Comparison of ENCODE assay signal across 3 cellular contexts in genomic region chr3:51622402-51622801, GRCh38.
TF ChIP-seq lines count a peak whose summit lies in the region.

No MANE protein-coding gene starts in this region.

TF ChIP-seq in SK-N-SH treated with all-trans-retinoic acid at 6 μM for 48 hours, 23 proteins besides CTCF, POLR2A, EP300 and RAD21:
- TF ChIP-seq POU6F1 (CRISPR knock-in tag; IDR thresholded peaks at IDR 0.05; ENCODE audit: borderline replicate concordance, low read depth), result no peak
- no peak for TF ChIP-seq ARNTL (CRISPR knock-in tag; IDR thresholded peaks at IDR 0.05; ENCODE audit: borderline replicate concordance, low read depth)
- no peak for TF ChIP-seq GLIS3 (CRISPR knock-in tag; IDR thresholded peaks at IDR 0.05)
- no peak for TF ChIP-seq RARB (CRISPR knock-in tag; IDR thresholded peaks at IDR 0.05)

TF ChIP-seq in SK-N-SH, 30 proteins besides CTCF, POLR2A, EP300 and RAD21:
- TF ChIP-seq, protein P1, sequence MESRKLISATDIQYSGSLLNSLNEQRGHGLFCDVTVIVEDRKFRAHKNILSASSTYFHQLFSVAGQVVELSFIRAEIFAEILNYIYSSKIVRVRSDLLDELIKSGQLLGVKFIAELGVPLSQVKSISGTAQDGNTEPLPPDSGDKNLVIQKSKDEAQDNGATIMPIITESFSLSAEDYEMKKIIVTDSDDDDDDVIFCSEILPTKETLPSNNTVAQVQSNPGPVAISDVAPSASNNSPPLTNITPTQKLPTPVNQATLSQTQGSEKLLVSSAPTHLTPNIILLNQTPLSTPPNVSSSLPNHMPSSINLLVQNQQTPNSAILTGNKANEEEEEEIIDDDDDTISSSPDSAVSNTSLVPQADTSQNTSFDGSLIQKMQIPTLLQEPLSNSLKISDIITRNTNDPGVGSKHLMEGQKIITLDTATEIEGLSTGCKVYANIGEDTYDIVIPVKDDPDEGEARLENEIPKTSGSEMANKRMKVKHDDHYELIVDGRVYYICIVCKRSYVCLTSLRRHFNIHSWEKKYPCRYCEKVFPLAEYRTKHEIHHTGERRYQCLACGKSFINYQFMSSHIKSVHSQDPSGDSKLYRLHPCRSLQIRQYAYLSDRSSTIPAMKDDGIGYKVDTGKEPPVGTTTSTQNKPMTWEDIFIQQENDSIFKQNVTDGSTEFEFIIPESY (IDR thresholded peaks at IDR 0.05; ENCODE audit: borderline replicate concordance, low read depth), result no peak
- TF ChIP-seq, protein P2, sequence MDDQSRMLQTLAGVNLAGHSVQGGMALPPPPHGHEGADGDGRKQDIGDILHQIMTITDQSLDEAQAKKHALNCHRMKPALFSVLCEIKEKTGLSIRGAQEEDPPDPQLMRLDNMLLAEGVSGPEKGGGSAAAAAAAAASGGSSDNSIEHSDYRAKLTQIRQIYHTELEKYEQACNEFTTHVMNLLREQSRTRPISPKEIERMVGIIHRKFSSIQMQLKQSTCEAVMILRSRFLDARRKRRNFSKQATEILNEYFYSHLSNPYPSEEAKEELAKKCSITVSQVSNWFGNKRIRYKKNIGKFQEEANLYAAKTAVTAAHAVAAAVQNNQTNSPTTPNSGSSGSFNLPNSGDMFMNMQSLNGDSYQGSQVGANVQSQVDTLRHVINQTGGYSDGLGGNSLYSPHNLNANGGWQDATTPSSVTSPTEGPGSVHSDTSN (IDR thresholded peaks at IDR 0.05), result no peak
- TF ChIP-seq TCF12 (IDR thresholded peaks at IDR 0.05), result no peak
- no peak for TF ChIP-seq USF1 (IDR thresholded peaks at IDR 0.05; ENCODE audit: borderline replicate concordance, low read depth)
- no peak for TF ChIP-seq GATA2 (CRISPR knock-in tag; IDR thresholded peaks at IDR 0.05)
- TF ChIP-seq FOSL2 (IDR thresholded peaks at IDR 0.05; ENCODE audit: borderline replicate concordance, low read depth), result no peak
- no peak for TF ChIP-seq NRF1 (IDR thresholded peaks at IDR 0.05; ENCODE audit: low read depth, low read length)
- TF ChIP-seq SIN3A (IDR thresholded peaks at IDR 0.05; ENCODE audit: borderline replicate concordance, low read depth, low read length), result no peak
- TF ChIP-seq FOXM1 (IDR thresholded peaks at IDR 0.05; ENCODE audit: low read depth), result no peak
- no peak for TF ChIP-seq EZH2phosphoT487 (IDR thresholded peaks at IDR 0.05; ENCODE audit: borderline replicate concordance, low read depth)
- no peak for TF ChIP-seq JUND (IDR thresholded peaks at IDR 0.05)
- TF ChIP-seq GABPA (IDR thresholded peaks at IDR 0.05; ENCODE audit: low read depth), result no peak
- TF ChIP-seq IRF3 (IDR thresholded peaks at IDR 0.05; ENCODE audit: low read depth, low read length), result no peak
- TF ChIP-seq YY1 (IDR thresholded peaks at IDR 0.05; ENCODE audit: low read depth), result no peak
- no peak for TF ChIP-seq MAX (IDR thresholded peaks at IDR 0.05; ENCODE audit: low read depth)
- no peak for TF ChIP-seq NFIC (IDR thresholded peaks at IDR 0.05; ENCODE audit: borderline replicate concordance)
- no peak for TF ChIP-seq SMC3 (IDR thresholded peaks at IDR 0.05; ENCODE audit: low read depth, low read length)
- TF ChIP-seq TAF1 (IDR thresholded peaks at IDR 0.05; ENCODE audit: borderline replicate concordance, low read depth, low read length), result no peak
- no peak for TF ChIP-seq MXI1 (IDR thresholded peaks at IDR 0.05; ENCODE audit: low read depth, low read length)

TF ChIP-seq in H1, 55 proteins besides CTCF, POLR2A, EP300 and RAD21:
- TF ChIP-seq SP2 (IDR thresholded peaks at IDR 0.05; ENCODE audit: low read length) (no peak), PHF8 (conservative IDR thresholded peaks at IDR 0.05; ENCODE audit: low read depth, low read length) (no peak), SP4 (IDR thresholded peaks at IDR 0.05; ENCODE audit: low read length) (no peak), SIX5 (IDR thresholded peaks at IDR 0.05; ENCODE audit: low read depth, low read length) (no peak), ASH2L (IDR thresholded peaks at IDR 0.05; ENCODE audit: low read length) (no peak), JUN (IDR thresholded peaks at IDR 0.05; ENCODE audit: low read depth, low read length) (no peak), JUND (IDR thresholded peaks at IDR 0.05; ENCODE audit: low read length) (no peak), NANOG (IDR thresholded peaks at IDR 0.05; ENCODE audit: insufficient read depth, low read depth, low read length, poor library complexity, severe bottlenecking) (no peak), HDAC6 (IDR thresholded peaks at IDR 0.05; ENCODE audit: low read depth, low read length) (no peak), KDM5A (IDR thresholded peaks at IDR 0.05; ENCODE audit: low read length) (no peak), EGR1 (IDR thresholded peaks at IDR 0.05; ENCODE audit: borderline replicate concordance, low read depth, low read length) (no peak), SIN3A (conservative IDR thresholded peaks at IDR 0.05 in 1 of 2, IDR thresholded peaks at IDR 0.05 in 1 of 2; ENCODE audit: low read depth in 1 of 2, low read length in 2 of 2) (no peak), ZNF274 (IDR thresholded peaks at IDR 0.05; ENCODE audit: borderline replicate concordance, extremely low read depth, low read length) (no peak), TAF7 (optimal IDR thresholded peaks at IDR 0.05; ENCODE audit: borderline replicate concordance, low read depth, low read length) (no peak), TCF12 (IDR thresholded peaks at IDR 0.05; ENCODE audit: low read depth, low read length) (no peak), ATF2 (IDR thresholded peaks at IDR 0.05; ENCODE audit: low read length) (no peak)
